ENCODE assay signal across 20 cellular contexts in the genomic region with DNA sequence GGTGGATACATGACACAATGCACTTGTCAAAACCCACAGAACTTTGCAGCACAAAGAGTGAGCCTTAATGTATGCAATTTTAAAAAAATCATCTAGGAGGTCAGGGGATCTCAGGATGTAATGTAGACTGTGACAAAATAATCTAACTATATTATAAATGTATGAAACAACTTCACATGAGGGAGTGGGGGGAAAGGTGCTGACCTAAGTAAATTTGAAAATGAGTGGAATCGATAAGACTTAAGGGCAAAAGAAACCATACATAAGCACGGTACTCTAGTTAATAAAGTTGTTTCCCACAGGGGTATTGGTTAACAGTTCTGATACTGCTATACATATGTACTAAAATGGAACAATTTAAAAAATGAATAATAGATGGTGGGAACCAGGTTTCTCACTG.
DNase-seq lines count a peak whose midpoint lies in the region; ATAC-seq, FAIRE-seq and TF ChIP-seq lines count a peak whose summit lies in the region.
"Had no signal": no experiment of that assay in that cellular context is flagged by ENCODE, and none has a peak within 500 bp of the region (broad histone marks: within the 10 kb centered on the region; RNA-seq: fewer than 3 reads in every experiment).

No MANE protein-coding gene starts in this region.

- no peak overlapping the region for H2BK120ac ChIP-seq in IMR-90 (ENCODE audit: low read depth, low read length)

- in situ Hi-C loops in IMR-90 (cut with MboI; ENCODE audit: low sequenced_read_pairs): no loop called here
- in situ Hi-C loops in K562 (cut with MboI): no loop called here

- DNase-seq in A549 (ENCODE audit: low read depth in 1 of 2, low spot score in 1 of 2) (no peak), IMR-90 (no peak), K562 (ENCODE audit: extremely low read depth in 1 of 4, low spot score in 3 of 4) (no peak), foreskin fibroblast (no peak), LoVo (ENCODE audit: low spot score) (no peak), GM10248 (ENCODE audit: extremely low spot score) (no peak)
- DNase-seq: 8988T; AML-193; Caco-2; Calu3; CD4-positive, alpha-beta T cell; CD8-positive, alpha-beta T cell; DMS79 treated with DMSO at 0.1 percent for 48 hours; GDM1 had no signal

- 98% methylated on average over 2 of the region's 2 CpGs for WGBS in A549 (ENCODE audit: missing lambda C conversion rate)
- WGBS in IMR-90 (ENCODE audit: extremely low coverage in 2 of 2, insufficient read length in 1 of 2), 2 experiments: no CpG with 5 or more reads among the region's 2 CpGs
- 79% methylated on average over 2 of the region's 2 CpGs for WGBS in K562 (ENCODE audit: insufficient coverage, low coverage, missing lambda C conversion rate)

- TF ChIP-seq EP300 in A549 (IDR thresholded peaks at IDR 0.05) (no peak), K562 (IDR thresholded peaks at IDR 0.05; ENCODE audit: low read length) (no peak)

- no peak overlapping the region for H2BK20ac ChIP-seq in IMR-90 (ENCODE audit: low read depth, low read length)

- no peak overlapping the region for H3K4ac ChIP-seq in IMR-90 (ENCODE audit: low read depth, low read length)

- H4K20me1 ChIP-seq in IMR-90 (ENCODE audit: insufficient read depth, low read length) (no peaks in the 10 kb centered on the region), K562 (replicated peaks; ENCODE audit: control insufficient read depth, insufficient read depth, low read length) (no peaks in the 10 kb centered on the region)
- H4K20me1 ChIP-seq: BLaER1 treated with 17β-estradiol and CSF1 and Interleukin-3, amounts not matched to agents 10 nM and 100 nM had no signal

- no peak overlapping the region for H2BK15ac ChIP-seq in IMR-90 (ENCODE audit: low read depth, low read length)

- H3K4me3 ChIP-seq in A549: no peak overlapping the region
- no peak overlapping the region for H3K4me3 ChIP-seq in IMR-90 (ENCODE audit: insufficient read depth, low read depth, low read length)
- H3K4me3 ChIP-seq in K562: no peak overlapping the region
- H3K4me3 ChIP-seq in foreskin fibroblast (ENCODE audit: low read depth in 1 of 2, low read length in 2 of 2): no peak overlapping the region
- H3K4me3 ChIP-seq: BLaER1 treated with 17β-estradiol and CSF1 and Interleukin-3, amounts not matched to agents 10 nM and 100 nM had no signal

- H3K9me1 ChIP-seq in IMR-90 (ENCODE audit: insufficient read depth, low read length) (no peaks in the 10 kb centered on the region), K562 (ENCODE audit: control insufficient read depth, insufficient read depth, low read length) (no peaks in the 10 kb centered on the region)

- no peak for TF ChIP-seq CTCF in A549 (IDR thresholded peaks at IDR 0.05)
- TF ChIP-seq CTCF in IMR-90 (conservative IDR thresholded peaks at IDR 0.05; ENCODE audit: low read depth, low read length): no peak
- no peak for TF ChIP-seq CTCF in K562 (IDR thresholded peaks at IDR 0.05 in 2 of 3, conservative IDR thresholded peaks at IDR 0.05 in 1 of 3; ENCODE audit: insufficient read depth in 2 of 3, low read depth in 1 of 3, low read length in 3 of 3)
- TF ChIP-seq CTCF in foreskin fibroblast (IDR thresholded peaks at IDR 0.05; ENCODE audit: low read depth, low read length): no peak
- TF ChIP-seq CTCF in GM10248 (IDR thresholded peaks at IDR 0.05; ENCODE audit: control extremely low read depth, extremely low read depth, low read depth, missing control alignments): no peak

- H3K27me3 ChIP-seq in IMR-90 (ENCODE audit: control insufficient read depth, insufficient read depth, low read length): no peaks in the 10 kb centered on the region
- H3K27me3 ChIP-seq in K562 (ENCODE audit: control insufficient read depth in 2 of 2, insufficient read depth in 2 of 2, low read length in 2 of 2): no peaks in the 10 kb centered on the region
- H3K27me3 ChIP-seq: BLaER1 treated with 17β-estradiol and CSF1 and Interleukin-3, amounts not matched to agents 10 nM and 100 nM had no signal

- H4K8ac ChIP-seq in IMR-90 (ENCODE audit: low read depth in 2 of 2, low read length in 2 of 2): no peak overlapping the region

- no peak overlapping the region for H3K27ac ChIP-seq in A549
- no peak overlapping the region for H3K27ac ChIP-seq in IMR-90 (ENCODE audit: insufficient read depth, low read length)
- no peak overlapping the region for H3K27ac ChIP-seq in K562 (ENCODE audit: extremely low read depth, low read depth, low read length)
- H3K27ac ChIP-seq: BLaER1 treated with 17β-estradiol and CSF1 and Interleukin-3, amounts not matched to agents 10 nM and 100 nM; C4-2B had no signal

- H3K14ac ChIP-seq in IMR-90 (replicated peaks; ENCODE audit: low read depth, low read length): no peak overlapping the region

- no peak overlapping the region for H2AK5ac ChIP-seq in IMR-90 (ENCODE audit: low read depth, low read length)

- intact Hi-C loops in IMR-90 (cut with micrococcal nuclease) (no loop called here), K562 (cut with micrococcal nuclease) (no loop called here)

- H3K9ac ChIP-seq in IMR-90 (ENCODE audit: low read depth, low read length): no peak overlapping the region
- no peak overlapping the region for H3K9ac ChIP-seq in K562 (ENCODE audit: insufficient read depth in 1 of 2, low read depth in 2 of 2, low read length in 2 of 2)
- H3K9ac ChIP-seq: BLaER1 treated with 17β-estradiol and CSF1 and Interleukin-3, amounts not matched to agents 10 nM and 100 nM had no signal

- H3K79me2 ChIP-seq in K562 (ENCODE audit: control insufficient read depth, insufficient read depth, low read length): no peaks in the 10 kb centered on the region

- BruUV-seq in IMR-90 (replicated peaks; lab: Mats Ljungman, UMichigan): no TSS peak
- BruUV-seq in K562 (replicated peaks; lab: Mats Ljungman, UMichigan): no TSS peak

- ATAC-seq in A549 (no peak), IMR-90 (ENCODE audit: low read depth) (no peak), K562 (no peak)
- ATAC-seq: CD8-positive, alpha-beta T cell had no signal

- H4K5ac ChIP-seq in IMR-90 (ENCODE audit: low read depth, low read length): no peak overlapping the region

- FAIRE-seq in A549 (lab: Jason Lieb, UNC): no peak
- FAIRE-seq in K562 (lab: Jason Lieb, UNC): no peak
- FAIRE-seq: A204.1, D721Med, GM12891, GM19239 had no signal

- no peak overlapping the region for H2BK5ac ChIP-seq in IMR-90 (ENCODE audit: low read depth, low read length, poor library complexity, severe bottlenecking)

- no peak for TF ChIP-seq RAD21 in A549 (conservative IDR thresholded peaks at IDR 0.05 in 1 of 2, IDR thresholded peaks at IDR 0.05 in 1 of 2)
- no peak for TF ChIP-seq RAD21 in IMR-90 (IDR thresholded peaks at IDR 0.05; ENCODE audit: low read length)
- no peak for TF ChIP-seq RAD21 in K562 (CRISPR knock-in tag; conservative IDR thresholded peaks at IDR 0.05 in 1 of 2, IDR thresholded peaks at IDR 0.05 in 1 of 2)

- H3K23ac ChIP-seq in IMR-90 (ENCODE audit: low read depth, low read length): no peak overlapping the region

- H3K56ac ChIP-seq in IMR-90 (ENCODE audit: extremely low read depth, insufficient read depth, low read length): no peak overlapping the region

- TF ChIP-seq POLR2A in A549 (IDR thresholded peaks at IDR 0.05; ENCODE audit: low read length): no peak
- TF ChIP-seq POLR2A in IMR-90 (IDR thresholded peaks at IDR 0.05; ENCODE audit: low read depth, low read length): no peak
- TF ChIP-seq POLR2A in K562 (conservative IDR thresholded peaks at IDR 0.05): no peak

- CTCF ChIA-PET in A549 (lab: Yijun Ruan, JAX): interaction anchor here (0.8 kb wide), 1 partner anchor 15 kb away, joined by 4 read pairs; no protein-coding TSS in a partner anchor
- CTCF ChIA-PET in IMR-90 (lab: Yijun Ruan, JAX): interaction anchor here (0.6 kb wide), 1 partner anchor 198 kb away, joined by 4 read pairs; no protein-coding TSS in a partner anchor
- CTCF ChIA-PET in K562 (lab: Yijun Ruan, JAX; ENCODE audit: low intra/inter-chr PET ratio): no interaction called here
- CTCF ChIA-PET in GM10248 (lab: Yijun Ruan, JAX): no interaction called here

- no peak overlapping the region for H2AK9ac ChIP-seq in IMR-90 (replicated peaks; ENCODE audit: low read depth, low read length, poor library complexity)

- no peak overlapping the region for H3K18ac ChIP-seq in IMR-90 (ENCODE audit: low read depth, low read length)

- H3K36me3 ChIP-seq in IMR-90 (ENCODE audit: control insufficient read depth, insufficient read depth, low read length) (peaks cover 1% of the 10 kb centered on the region; the same call in 1 of the 2 replicates), K562 (ENCODE audit: control insufficient read depth, insufficient read depth, low read length) (peaks cover 9% of the 10 kb centered on the region; the same call in 2 of the 3 replicates)

- H2AFZ ChIP-seq in IMR-90 (replicated peaks; ENCODE audit: low read length, poor library complexity) (no peak overlapping the region), K562 (ENCODE audit: low read depth, low read length) (no peak overlapping the region)

- dilution Hi-C loops in IMR-90 (cut with HindIII; ENCODE audit: low sequenced_read_pairs, unreplicated experiment): no loop called here

- no peak overlapping the region for H4K91ac ChIP-seq in IMR-90 (ENCODE audit: insufficient read depth, low read depth, low read length)

- no peaks in the 10 kb centered on the region; a peak in 1 of 4 replicates for H3K79me1 ChIP-seq in IMR-90 (ENCODE audit: low read depth in 1 of 2, low read length in 2 of 2)

- no peak overlapping the region for H3K4me2 ChIP-seq in A549
- H3K4me2 ChIP-seq in IMR-90 (ENCODE audit: low read depth, low read length): no peak overlapping the region
- no peak overlapping the region for H3K4me2 ChIP-seq in K562 (ENCODE audit: insufficient read depth, low read length)
- H3K4me2 ChIP-seq: BLaER1 treated with 17β-estradiol and CSF1 and Interleukin-3, amounts not matched to agents 10 nM and 100 nM had no signal

- H3K9me3 ChIP-seq in A549: no peaks in the 10 kb centered on the region
- H3K9me3 ChIP-seq in IMR-90 (ENCODE audit: control insufficient read depth, insufficient read depth, low read length): no peaks in the 10 kb centered on the region
- no peaks in the 10 kb centered on the region for H3K9me3 ChIP-seq in K562 (replicated peaks; ENCODE audit: control insufficient read depth, insufficient read depth, low read depth, low read length)
- H3K9me3 ChIP-seq: BLaER1 treated with 17β-estradiol and CSF1 and Interleukin-3, amounts not matched to agents 10 nM and 100 nM; Caco-2 had no signal

- H3K4me1 ChIP-seq in A549 (no peaks in the 10 kb centered on the region), IMR-90 (ENCODE audit: control insufficient read depth, insufficient read depth, low read length) (no peaks in the 10 kb centered on the region), K562 (replicated peaks in 1 of 2; ENCODE audit: control insufficient read depth in 2 of 2, insufficient read depth in 2 of 2, low read length in 2 of 2) (no peaks in the 10 kb centered on the region)
- H3K4me1 ChIP-seq: Caco-2 had no signal

- POLR2A ChIA-PET in A549 (lab: Yijun Ruan, JAX): no interaction called here
- POLR2A ChIA-PET in IMR-90 (lab: Charles Lee; ENCODE audit: unreplicated experiment): no interaction called here
- POLR2A ChIA-PET in K562 (lab: Yijun Ruan, JAX): no interaction called here
- POLR2A ChIA-PET in GM10248 (lab: Yijun Ruan, JAX): no interaction called here

TF ChIP-seq in A549, 52 proteins besides CTCF, POLR2A, EP300 and RAD21 (continues in another document):
- TF ChIP-seq MAFK (IDR thresholded peaks at IDR 0.05; ENCODE audit: partially characterized antibody): peak; percentile 28

TF ChIP-seq in IMR-90, 13 proteins besides CTCF, POLR2A, EP300 and RAD21 (continues in another document):
- TF ChIP-seq MAFK (IDR thresholded peaks at IDR 0.05; ENCODE audit: low read depth, low read length): peak; percentile 63

Comparison
In these comparisons a context has a peak if more than half of its experiments do, and no peak if none do; other contexts are left out.
1. CTCF ChIA-PET loops: an anchor here in A549 (0.8 kb wide) and IMR-90 (0.6 kb wide); none called in K562 and GM10248.